1 cellular context compared by ENCODE assay signal in the genomic region with DNA sequence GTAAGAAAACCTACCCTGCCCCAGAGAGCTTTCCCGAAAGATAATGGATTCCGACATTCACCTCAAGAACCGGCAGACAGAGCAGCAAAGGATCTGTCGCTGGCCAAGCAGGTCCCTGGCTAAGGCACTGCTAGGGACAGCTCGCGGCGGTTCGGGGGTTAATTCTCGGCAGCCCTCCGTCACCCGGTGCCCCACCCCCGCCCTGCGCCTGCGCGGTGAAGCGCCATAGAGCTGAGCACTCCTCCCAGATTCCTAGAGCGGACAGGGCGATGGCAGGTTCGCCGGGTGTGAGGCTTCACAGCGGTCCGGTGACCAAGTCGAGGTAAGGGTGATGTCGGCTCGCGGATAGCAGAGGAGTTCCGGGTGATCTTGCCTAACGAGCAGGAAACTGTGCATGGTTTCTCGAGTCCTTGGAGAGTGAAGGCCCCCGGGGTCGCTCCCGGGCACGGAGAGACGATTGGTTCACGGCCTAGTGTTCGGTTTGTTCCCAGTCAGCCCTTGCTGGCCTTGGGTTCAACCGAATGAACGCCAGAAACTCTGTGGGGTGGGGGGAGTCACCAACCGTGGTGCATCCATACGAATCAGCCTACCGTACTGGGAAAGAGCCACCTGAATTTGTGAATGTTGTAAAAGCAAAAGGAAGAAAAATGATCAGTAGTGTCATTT.
TF ChIP-seq lines count a peak whose summit lies in the region.

A gene (minus strand): TSS at position 160 of the 666 bp plus-strand sequence. CDS start 25,877 bp downstream, outside the sequence.

TF ChIP-seq in HEK293, 187 proteins besides CTCF, POLR2A, EP300 and RAD21 (continued from another document and continues in another):
- no peak for TF ChIP-seq ZNF596 (tag by site-specific recombination; IDR thresholded peaks at IDR 0.05)
- TF ChIP-seq, protein P1, sequence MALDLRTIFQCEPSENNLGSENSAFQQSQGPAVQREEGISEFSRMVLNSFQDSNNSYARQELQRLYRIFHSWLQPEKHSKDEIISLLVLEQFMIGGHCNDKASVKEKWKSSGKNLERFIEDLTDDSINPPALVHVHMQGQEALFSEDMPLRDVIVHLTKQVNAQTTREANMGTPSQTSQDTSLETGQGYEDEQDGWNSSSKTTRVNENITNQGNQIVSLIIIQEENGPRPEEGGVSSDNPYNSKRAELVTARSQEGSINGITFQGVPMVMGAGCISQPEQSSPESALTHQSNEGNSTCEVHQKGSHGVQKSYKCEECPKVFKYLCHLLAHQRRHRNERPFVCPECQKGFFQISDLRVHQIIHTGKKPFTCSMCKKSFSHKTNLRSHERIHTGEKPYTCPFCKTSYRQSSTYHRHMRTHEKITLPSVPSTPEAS (tag by site-specific recombination; IDR thresholded peaks at IDR 0.05): no peak
- TF ChIP-seq TRIM28 (IDR thresholded peaks at IDR 0.05; ENCODE audit: borderline replicate concordance, low read length): peak; percentile 90
- TF ChIP-seq MZF1 (tag by site-specific recombination; IDR thresholded peaks at IDR 0.05; ENCODE audit: borderline replicate concordance): no peak; the same call in 1 of the 2 replicates
- peak; percentile 45; the same call in 1 of the 2 replicates for TF ChIP-seq ZBTB21 (tag by site-specific recombination; IDR thresholded peaks at IDR 0.05)
- TF ChIP-seq ZNF830 (tag by site-specific recombination; IDR thresholded peaks at IDR 0.05; ENCODE audit: low read depth): no peak
- TF ChIP-seq, protein P2, sequence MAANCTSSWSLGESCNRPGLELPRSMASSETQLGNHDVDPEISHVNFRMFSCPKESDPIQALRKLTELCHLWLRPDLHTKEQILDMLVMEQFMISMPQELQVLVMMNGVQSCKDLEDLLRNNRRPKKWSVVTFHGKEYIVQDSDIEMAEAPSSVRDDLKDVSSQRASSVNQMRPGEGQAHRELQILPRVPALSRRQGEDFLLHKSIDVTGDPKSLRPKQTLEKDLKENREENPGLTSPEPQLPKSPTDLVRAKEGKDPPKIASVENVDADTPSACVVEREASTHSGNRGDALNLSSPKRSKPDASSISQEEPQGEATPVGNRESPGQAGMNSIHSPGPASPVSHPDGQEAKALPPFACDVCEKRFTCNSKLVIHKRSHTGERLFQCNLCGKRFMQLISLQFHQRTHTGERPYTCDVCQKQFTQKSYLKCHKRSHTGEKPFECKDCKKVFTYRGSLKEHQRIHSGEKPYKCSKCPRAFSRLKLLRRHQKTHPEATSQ (tag by site-specific recombination; IDR thresholded peaks at IDR 0.05): peak; percentile 20; the same call in 1 of the 2 replicates
- no peak for TF ChIP-seq ZNF677 (tag by site-specific recombination; IDR thresholded peaks at IDR 0.05)
- no peak for TF ChIP-seq ZNF791 (tag by site-specific recombination; IDR thresholded peaks at IDR 0.05)
- TF ChIP-seq ZNF501 (tag by site-specific recombination; IDR thresholded peaks at IDR 0.05): peak; percentile 99
- TF ChIP-seq GLIS2 (tag by site-specific recombination; IDR thresholded peaks at IDR 0.05): no peak
- TF ChIP-seq, protein P3, sequence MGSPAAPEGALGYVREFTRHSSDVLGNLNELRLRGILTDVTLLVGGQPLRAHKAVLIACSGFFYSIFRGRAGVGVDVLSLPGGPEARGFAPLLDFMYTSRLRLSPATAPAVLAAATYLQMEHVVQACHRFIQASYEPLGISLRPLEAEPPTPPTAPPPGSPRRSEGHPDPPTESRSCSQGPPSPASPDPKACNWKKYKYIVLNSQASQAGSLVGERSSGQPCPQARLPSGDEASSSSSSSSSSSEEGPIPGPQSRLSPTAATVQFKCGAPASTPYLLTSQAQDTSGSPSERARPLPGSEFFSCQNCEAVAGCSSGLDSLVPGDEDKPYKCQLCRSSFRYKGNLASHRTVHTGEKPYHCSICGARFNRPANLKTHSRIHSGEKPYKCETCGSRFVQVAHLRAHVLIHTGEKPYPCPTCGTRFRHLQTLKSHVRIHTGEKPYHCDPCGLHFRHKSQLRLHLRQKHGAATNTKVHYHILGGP (tag by site-specific recombination; IDR thresholded peaks at IDR 0.05): 0 out of 2 replicates have a peak, but pooled peaks have one; percentile 31
- TF ChIP-seq SP2 (tag by site-specific recombination; IDR thresholded peaks at IDR 0.05): 0 out of 2 replicates have a peak, but pooled peaks have one; percentile 35
- no peak for TF ChIP-seq ZNF544 (tag by site-specific recombination; IDR thresholded peaks at IDR 0.05)
- TF ChIP-seq KLF9 (tag by site-specific recombination; IDR thresholded peaks at IDR 0.05; ENCODE audit: low read depth): peak; percentile 88
- TF ChIP-seq, protein P4, sequence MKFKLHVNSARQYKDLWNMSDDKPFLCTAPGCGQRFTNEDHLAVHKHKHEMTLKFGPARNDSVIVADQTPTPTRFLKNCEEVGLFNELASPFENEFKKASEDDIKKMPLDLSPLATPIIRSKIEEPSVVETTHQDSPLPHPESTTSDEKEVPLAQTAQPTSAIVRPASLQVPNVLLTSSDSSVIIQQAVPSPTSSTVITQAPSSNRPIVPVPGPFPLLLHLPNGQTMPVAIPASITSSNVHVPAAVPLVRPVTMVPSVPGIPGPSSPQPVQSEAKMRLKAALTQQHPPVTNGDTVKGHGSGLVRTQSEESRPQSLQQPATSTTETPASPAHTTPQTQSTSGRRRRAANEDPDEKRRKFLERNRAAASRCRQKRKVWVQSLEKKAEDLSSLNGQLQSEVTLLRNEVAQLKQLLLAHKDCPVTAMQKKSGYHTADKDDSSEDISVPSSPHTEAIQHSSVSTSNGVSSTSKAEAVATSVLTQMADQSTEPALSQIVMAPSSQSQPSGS (tag by site-specific recombination; IDR thresholded peaks at IDR 0.05; ENCODE audit: low read depth): no peak
- TF ChIP-seq ZNF621 (tag by site-specific recombination; IDR thresholded peaks at IDR 0.05): no peak
- TF ChIP-seq KLF16 (tag by site-specific recombination; IDR thresholded peaks at IDR 0.05): peak; percentile 89
- peak; percentile 94 for TF ChIP-seq ZNF324 (tag by site-specific recombination; IDR thresholded peaks at IDR 0.05)
- TF ChIP-seq ZIC2 (tag by site-specific recombination; IDR thresholded peaks at IDR 0.05): no peak
- TF ChIP-seq ZNF514 (tag by site-specific recombination; IDR thresholded peaks at IDR 0.05): no peak
- no peak for TF ChIP-seq ZNF670 (tag by site-specific recombination; IDR thresholded peaks at IDR 0.05; ENCODE audit: low read depth)
- no peak for TF ChIP-seq GLI2 (tag by site-specific recombination; IDR thresholded peaks at IDR 0.05; ENCODE audit: borderline replicate concordance, low read depth)
- TF ChIP-seq ZNF23 (tag by site-specific recombination; IDR thresholded peaks at IDR 0.05; ENCODE audit: borderline replicate concordance): no peak
- TF ChIP-seq OVOL3 (tag by site-specific recombination; IDR thresholded peaks at IDR 0.05): peak; percentile 86
- no peak for TF ChIP-seq ZNF48 (tag by site-specific recombination; IDR thresholded peaks at IDR 0.05)
- 0 out of 2 replicates have a peak, but pooled peaks have one; percentile 32 for TF ChIP-seq EGR2 (tag by site-specific recombination; IDR thresholded peaks at IDR 0.05; ENCODE audit: low read depth)
- TF ChIP-seq YY1 (tag by site-specific recombination; IDR thresholded peaks at IDR 0.05): peak; percentile 72
- no peak for TF ChIP-seq ZSCAN23 (tag by site-specific recombination; IDR thresholded peaks at IDR 0.05)
- TF ChIP-seq, protein P5, sequence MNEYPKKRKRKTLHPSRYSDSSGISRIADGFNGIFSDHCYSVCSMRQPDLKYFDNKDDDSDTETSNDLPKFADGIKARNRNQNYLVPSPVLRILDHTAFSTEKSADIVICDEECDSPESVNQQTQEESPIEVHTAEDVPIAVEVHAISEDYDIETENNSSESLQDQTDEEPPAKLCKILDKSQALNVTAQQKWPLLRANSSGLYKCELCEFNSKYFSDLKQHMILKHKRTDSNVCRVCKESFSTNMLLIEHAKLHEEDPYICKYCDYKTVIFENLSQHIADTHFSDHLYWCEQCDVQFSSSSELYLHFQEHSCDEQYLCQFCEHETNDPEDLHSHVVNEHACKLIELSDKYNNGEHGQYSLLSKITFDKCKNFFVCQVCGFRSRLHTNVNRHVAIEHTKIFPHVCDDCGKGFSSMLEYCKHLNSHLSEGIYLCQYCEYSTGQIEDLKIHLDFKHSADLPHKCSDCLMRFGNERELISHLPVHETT (tag by site-specific recombination; IDR thresholded peaks at IDR 0.05): peak; percentile 85; the same call in 1 of the 2 replicates
- TF ChIP-seq, protein P6, sequence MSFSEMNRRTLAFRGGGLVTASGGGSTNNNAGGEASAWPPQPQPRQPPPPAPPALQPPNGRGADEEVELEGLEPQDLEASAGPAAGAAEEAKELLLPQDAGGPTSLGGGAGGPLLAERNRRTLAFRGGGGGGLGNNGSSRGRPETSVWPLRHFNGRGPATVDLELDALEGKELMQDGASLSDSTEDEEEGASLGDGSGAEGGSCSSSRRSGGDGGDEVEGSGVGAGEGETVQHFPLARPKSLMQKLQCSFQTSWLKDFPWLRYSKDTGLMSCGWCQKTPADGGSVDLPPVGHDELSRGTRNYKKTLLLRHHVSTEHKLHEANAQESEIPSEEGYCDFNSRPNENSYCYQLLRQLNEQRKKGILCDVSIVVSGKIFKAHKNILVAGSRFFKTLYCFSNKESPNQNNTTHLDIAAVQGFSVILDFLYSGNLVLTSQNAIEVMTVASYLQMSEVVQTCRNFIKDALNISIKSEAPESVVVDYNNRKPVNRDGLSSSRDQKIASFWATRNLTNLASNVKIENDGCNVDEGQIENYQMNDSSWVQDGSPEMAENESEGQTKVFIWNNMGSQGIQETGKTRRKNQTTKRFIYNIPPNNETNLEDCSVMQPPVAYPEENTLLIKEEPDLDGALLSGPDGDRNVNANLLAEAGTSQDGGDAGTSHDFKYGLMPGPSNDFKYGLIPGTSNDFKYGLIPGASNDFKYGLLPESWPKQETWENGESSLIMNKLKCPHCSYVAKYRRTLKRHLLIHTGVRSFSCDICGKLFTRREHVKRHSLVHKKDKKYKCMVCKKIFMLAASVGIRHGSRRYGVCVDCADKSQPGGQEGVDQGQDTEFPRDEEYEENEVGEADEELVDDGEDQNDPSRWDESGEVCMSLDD (tag by site-specific recombination; IDR thresholded peaks at IDR 0.05): no peak; the same call in 1 of the 2 replicates
- TF ChIP-seq ZNF202 (tag by site-specific recombination; IDR thresholded peaks at IDR 0.05; ENCODE audit: borderline replicate concordance): no peak
- TF ChIP-seq ZNF473 (tag by site-specific recombination; IDR thresholded peaks at IDR 0.05): no peak
- peak; percentile 66 for TF ChIP-seq KLF1 (tag by site-specific recombination; IDR thresholded peaks at IDR 0.05)
- TF ChIP-seq, protein P7, sequence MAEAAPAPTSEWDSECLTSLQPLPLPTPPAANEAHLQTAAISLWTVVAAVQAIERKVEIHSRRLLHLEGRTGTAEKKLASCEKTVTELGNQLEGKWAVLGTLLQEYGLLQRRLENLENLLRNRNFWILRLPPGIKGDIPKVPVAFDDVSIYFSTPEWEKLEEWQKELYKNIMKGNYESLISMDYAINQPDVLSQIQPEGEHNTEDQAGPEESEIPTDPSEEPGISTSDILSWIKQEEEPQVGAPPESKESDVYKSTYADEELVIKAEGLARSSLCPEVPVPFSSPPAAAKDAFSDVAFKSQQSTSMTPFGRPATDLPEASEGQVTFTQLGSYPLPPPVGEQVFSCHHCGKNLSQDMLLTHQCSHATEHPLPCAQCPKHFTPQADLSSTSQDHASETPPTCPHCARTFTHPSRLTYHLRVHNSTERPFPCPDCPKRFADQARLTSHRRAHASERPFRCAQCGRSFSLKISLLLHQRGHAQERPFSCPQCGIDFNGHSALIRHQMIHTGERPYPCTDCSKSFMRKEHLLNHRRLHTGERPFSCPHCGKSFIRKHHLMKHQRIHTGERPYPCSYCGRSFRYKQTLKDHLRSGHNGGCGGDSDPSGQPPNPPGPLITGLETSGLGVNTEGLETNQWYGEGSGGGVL (tag by site-specific recombination; IDR thresholded peaks at IDR 0.05): peak; percentile 27; the same call in 1 of the 2 replicates
- TF ChIP-seq, protein P8, sequence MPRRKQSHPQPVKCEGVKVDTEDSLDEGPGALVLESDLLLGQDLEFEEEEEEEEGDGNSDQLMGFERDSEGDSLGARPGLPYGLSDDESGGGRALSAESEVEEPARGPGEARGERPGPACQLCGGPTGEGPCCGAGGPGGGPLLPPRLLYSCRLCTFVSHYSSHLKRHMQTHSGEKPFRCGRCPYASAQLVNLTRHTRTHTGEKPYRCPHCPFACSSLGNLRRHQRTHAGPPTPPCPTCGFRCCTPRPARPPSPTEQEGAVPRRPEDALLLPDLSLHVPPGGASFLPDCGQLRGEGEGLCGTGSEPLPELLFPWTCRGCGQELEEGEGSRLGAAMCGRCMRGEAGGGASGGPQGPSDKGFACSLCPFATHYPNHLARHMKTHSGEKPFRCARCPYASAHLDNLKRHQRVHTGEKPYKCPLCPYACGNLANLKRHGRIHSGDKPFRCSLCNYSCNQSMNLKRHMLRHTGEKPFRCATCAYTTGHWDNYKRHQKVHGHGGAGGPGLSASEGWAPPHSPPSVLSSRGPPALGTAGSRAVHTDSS (tag by site-specific recombination; IDR thresholded peaks at IDR 0.05): no peak
- TF ChIP-seq ZNF311 (tag by site-specific recombination; IDR thresholded peaks at IDR 0.05; ENCODE audit: borderline replicate concordance): no peak
- no peak for TF ChIP-seq ZNF404 (tag by site-specific recombination; IDR thresholded peaks at IDR 0.05)
- TF ChIP-seq ZXDB (tag by site-specific recombination; IDR thresholded peaks at IDR 0.05): peak; percentile 97
- TF ChIP-seq ZBTB7A (tag by site-specific recombination; IDR thresholded peaks at IDR 0.05; ENCODE audit: low read depth): no peak
- TF ChIP-seq ZNF623 (tag by site-specific recombination; IDR thresholded peaks at IDR 0.05): peak; percentile 55
- no peak for TF ChIP-seq ZBTB1 (tag by site-specific recombination; IDR thresholded peaks at IDR 0.05)
- peak; percentile 84 for TF ChIP-seq ZFP3 (tag by site-specific recombination; IDR thresholded peaks at IDR 0.05; ENCODE audit: low read depth)
- TF ChIP-seq ZNF140 (tag by site-specific recombination; IDR thresholded peaks at IDR 0.05): no peak
- 0 out of 2 replicates have a peak, but pooled peaks have one; percentile 12 for TF ChIP-seq ZNF341 (tag by site-specific recombination; IDR thresholded peaks at IDR 0.05; ENCODE audit: low read depth)
- TF ChIP-seq ZNF560 (tag by site-specific recombination; IDR thresholded peaks at IDR 0.05; ENCODE audit: borderline replicate concordance): no peak
- TF ChIP-seq OSR2 (tag by site-specific recombination; IDR thresholded peaks at IDR 0.05): no peak
- TF ChIP-seq ZNF112 (tag by site-specific recombination; IDR thresholded peaks at IDR 0.05): no peak
- peak; percentile 20; the same call in 1 of the 2 replicates for TF ChIP-seq RBAK (tag by site-specific recombination; IDR thresholded peaks at IDR 0.05)
- TF ChIP-seq, protein P9, sequence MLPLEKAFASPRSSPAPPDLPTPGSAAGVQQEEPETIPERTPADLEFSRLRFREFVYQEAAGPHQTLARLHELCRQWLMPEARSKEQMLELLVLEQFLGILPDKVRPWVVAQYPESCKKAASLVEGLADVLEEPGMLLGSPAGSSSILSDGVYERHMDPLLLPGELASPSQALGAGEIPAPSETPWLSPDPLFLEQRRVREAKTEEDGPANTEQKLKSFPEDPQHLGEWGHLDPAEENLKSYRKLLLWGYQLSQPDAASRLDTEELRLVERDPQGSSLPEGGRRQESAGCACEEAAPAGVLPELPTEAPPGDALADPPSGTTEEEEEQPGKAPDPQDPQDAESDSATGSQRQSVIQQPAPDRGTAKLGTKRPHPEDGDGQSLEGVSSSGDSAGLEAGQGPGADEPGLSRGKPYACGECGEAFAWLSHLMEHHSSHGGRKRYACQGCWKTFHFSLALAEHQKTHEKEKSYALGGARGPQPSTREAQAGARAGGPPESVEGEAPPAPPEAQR (tag by site-specific recombination; IDR thresholded peaks at IDR 0.05): no peak; the same call in 1 of the 2 replicates
- TF ChIP-seq, protein P10, sequence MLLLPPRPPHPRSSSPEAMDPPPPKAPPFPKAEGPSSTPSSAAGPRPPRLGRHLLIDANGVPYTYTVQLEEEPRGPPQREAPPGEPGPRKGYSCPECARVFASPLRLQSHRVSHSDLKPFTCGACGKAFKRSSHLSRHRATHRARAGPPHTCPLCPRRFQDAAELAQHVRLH (tag by site-specific recombination; IDR thresholded peaks at IDR 0.05): peak; percentile 91
